ENCODE assay signal across 16 cellular contexts in the genomic region with DNA sequence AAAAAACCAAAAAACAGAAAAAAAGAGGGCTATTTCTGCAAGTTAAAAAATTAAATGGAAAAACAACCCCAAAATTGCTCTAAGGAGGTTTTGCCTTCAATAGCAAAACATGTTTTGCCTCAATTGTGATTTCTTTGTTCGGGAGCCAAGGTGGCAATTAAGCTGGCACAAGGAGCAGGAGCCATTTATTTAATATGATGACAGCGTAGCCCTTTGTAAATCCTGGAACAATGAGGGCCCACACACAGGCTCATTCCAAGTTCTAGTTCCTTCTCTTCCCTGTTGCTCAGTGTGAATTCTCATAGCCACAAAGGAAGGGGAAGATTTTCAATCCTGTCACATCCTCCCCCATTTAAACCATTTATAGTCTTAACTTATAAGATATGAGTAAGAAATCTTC.
DNase-seq lines count a peak whose midpoint lies in the region; ATAC-seq, FAIRE-seq and TF ChIP-seq lines count a peak whose summit lies in the region.
"Had no signal": no experiment of that assay in that cellular context is flagged by ENCODE, and none has a peak within 500 bp of the region (broad histone marks: within the 10 kb centered on the region; RNA-seq: fewer than 3 reads in every experiment).

No MANE protein-coding gene starts in this region.

- ATAC-seq in HG03520 (IDR thresholded peaks at IDR 0.05; ENCODE audit: unreplicated experiment) (no peak), GM21381 (IDR thresholded peaks at IDR 0.05; ENCODE audit: unreplicated experiment) (no peak)
- ATAC-seq: activated T-cell treated with anti-CD3 and anti-CD28 coated beads, Interleukin-2, amount 50 U/mL, for 72 hours had no signal

- H3K36me3 ChIP-seq in kidney (ENCODE audit: control insufficient read depth in 1 of 2, insufficient read depth in 2 of 2, low read length in 2 of 2): no peaks in the 10 kb centered on the region
- H3K36me3 ChIP-seq: MG63 had no signal

- no peak overlapping the region for H3K27ac ChIP-seq in kidney (ENCODE audit: low read depth in 2 of 2, low read length in 2 of 2)

- no peak overlapping the region for H3K9ac ChIP-seq in kidney (ENCODE audit: low read length in 2 of 2)

- DNase-seq in DMS79 (lab: John Stamatoyannopoulos, UW) (peak; percentile 41), NCI-H2081 (lab: John Stamatoyannopoulos, UW) (peak; percentile 62 to 89), cerebellar cortex (ENCODE audit: low spot score) (peak; percentile 30), middle frontal gyrus (ENCODE audit: extremely low spot score, low spot score) (peak; percentile 56), kidney tubule cell (ENCODE audit: low spot score) (no peak), kidney (no peak)
- DNase-seq: activated CD4-positive, alpha-beta T cell treated with anti-CD3 and anti-CD28 coated beads, Interleukin-2, amount 50 U/mL, for 1 hour; activated T-cell treated with anti-CD3 and anti-CD28 coated beads, Interleukin-2, amount 50 U/mL, for 72 hours; MG63; occipital lobe; SHP77 treated with DMSO at 0.1 percent for 48 hours; stimulated activated CD4-positive, alpha-beta T cell treated with anti-CD3 and anti-CD28 coated beads, Interleukin-12 subunit alpha, Interleukin-12 subunit beta, amount 100 ng/mL, for 4 hours had no signal

- no peak overlapping the region for H3K4me3 ChIP-seq in kidney (ENCODE audit: low read length in 2 of 2)
- H3K4me3 ChIP-seq: MG63 had no signal

- FAIRE-seq in kidney (lab: Jason Lieb, UNC): no peak
- FAIRE-seq: D721Med, H54 had no signal

- peaks cover 11 to 47% of the 10 kb centered on the region in 2 donors for H3K4me1 ChIP-seq in kidney (ENCODE audit: control insufficient read depth in 1 of 2, insufficient read depth in 1 of 2, low read depth in 1 of 2, low read length in 2 of 2)

- intact Hi-C loops in kidney (cut with DNase I): no loop called here

- H3K9me3 ChIP-seq in kidney (ENCODE audit: control insufficient read depth in 1 of 2, low read length in 2 of 2): no peaks in the 10 kb centered on the region
- H3K9me3 ChIP-seq: MG63 had no signal

- TF ChIP-seq CTCF in kidney (IDR thresholded peaks at IDR 0.05; ENCODE audit: borderline replicate concordance, extremely low read depth, insufficient read depth): no peak

Comparison
In these comparisons a context has a peak if more than half of its experiments do, and no peak if none do; other contexts are left out.
1. DNase-seq: peak in DMS79 (single experiment), NCI-H2081 (2 of 2), cerebellar cortex (single experiment) and middle frontal gyrus (single experiment); none in kidney tubule cell (single experiment) and kidney (single experiment).